Comparison of ENCODE assay signal across 8 cellular contexts in the genomic region with DNA sequence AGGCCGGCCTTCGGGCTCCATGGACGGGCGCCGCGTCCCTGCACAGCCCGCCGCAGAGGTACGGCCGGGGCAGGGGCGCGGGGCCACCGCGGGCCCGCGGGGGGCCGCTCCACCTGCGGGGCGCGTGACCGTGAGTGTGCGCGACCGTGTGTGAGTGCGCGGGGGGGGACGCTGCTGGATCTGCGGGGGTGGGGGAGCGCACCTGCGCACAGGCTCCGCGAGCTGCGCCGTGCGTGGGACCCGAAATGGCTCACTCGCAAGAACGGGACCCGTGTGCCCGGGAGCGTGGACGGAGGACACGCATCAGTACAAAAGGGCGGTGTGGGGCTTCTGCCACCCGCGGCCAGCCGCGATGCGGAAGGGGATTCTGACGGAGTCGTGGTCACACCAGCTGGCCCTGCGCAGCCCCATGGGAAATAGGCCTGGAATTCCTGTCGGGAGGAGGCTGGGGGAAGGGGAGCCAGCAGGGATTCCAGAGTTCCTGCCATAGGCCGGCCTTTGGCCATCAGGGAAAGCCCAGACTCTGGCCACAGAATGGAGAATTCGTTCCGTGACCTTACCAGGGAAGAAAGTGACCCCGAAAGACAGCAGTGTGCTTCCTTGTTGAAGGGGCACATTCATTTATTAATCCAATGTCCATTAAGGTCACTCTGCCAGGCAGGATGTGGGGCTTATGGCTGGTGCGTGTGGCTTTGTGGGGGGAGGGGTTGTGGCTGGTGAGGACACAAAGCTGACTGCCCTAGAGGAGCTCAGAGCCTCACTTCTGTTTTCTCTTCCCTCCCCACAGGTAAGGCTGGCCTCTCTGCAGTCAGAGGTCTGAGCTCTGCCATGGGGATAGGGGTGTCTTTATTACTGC. TPM values are rescaled to one million over a fixed set of nuclear protein-coding genes. Genes with fewer than 3 reads are reported as not detected.
DNase-seq lines count a peak whose midpoint lies in the region; ATAC-seq and TF ChIP-seq lines count a peak whose summit lies in the region.

No MANE protein-coding gene starts in this region.

- H3K27ac Mint-ChIP-seq in activated CD4-positive, alpha-beta memory T cell treated with anti-CD3 and anti-CD28 coated beads, Interleukin-2, amount 10 ng/mL, durations not matched to agents 7 days and 5 days = peak overlapping the region; percentile 79
- peak overlapping the region; percentile 100 for H3K27ac Mint-ChIP-seq in endodermal cell
- H3K27ac Mint-ChIP-seq in stimulated activated naive CD8-positive, alpha-beta T cell treated with anti-CD3 and anti-CD28 coated beads, Interleukin-15, amount 100 ng/mL, for 72 hours = peak overlapping the region; percentile 93 to 98

- CTCF ChIA-PET in activated CD4-positive, alpha-beta memory T cell treated with anti-CD3 and anti-CD28 coated beads, Interleukin-2, amount 10 ng/mL, durations not matched to agents 7 days and 5 days (lab: Charles Lee) = interaction anchor here (0.6 to 3.5 kb wide), 6 partner anchors 13 to 768 kb away, joined by 3 to 17 read pairs (median 4); a partner anchor contains a TSS

- H3K27me3 Mint-ChIP-seq in activated CD4-positive, alpha-beta memory T cell treated with anti-CD3 and anti-CD28 coated beads, Interleukin-2, amount 10 ng/mL, durations not matched to agents 7 days and 5 days = no peaks in the 10 kb centered on the region
- H3K27me3 Mint-ChIP-seq in endodermal cell (ENCODE audit: insufficient read depth) = no peaks in the 10 kb centered on the region
- H3K27me3 Mint-ChIP-seq in stimulated activated naive CD8-positive, alpha-beta T cell treated with anti-CD3 and anti-CD28 coated beads, Interleukin-15, amount 100 ng/mL, for 72 hours = no peaks in the 10 kb centered on the region

- H3K9ac ChIP-seq in endodermal cell (ENCODE audit: extremely low read depth, low read length, poor library complexity, severe bottlenecking) = peak overlapping the region; percentile 96

- H3K36me3 Mint-ChIP-seq in activated CD4-positive, alpha-beta memory T cell treated with anti-CD3 and anti-CD28 coated beads, Interleukin-2, amount 10 ng/mL, durations not matched to agents 7 days and 5 days (ENCODE audit: low read depth) = peaks cover 16% of the 10 kb centered on the region
- peaks cover 27% of the 10 kb centered on the region for H3K36me3 Mint-ChIP-seq in endodermal cell (ENCODE audit: low read depth)

- DNase-seq in SIG-M5 treated with dmso at 0.1 percent for 504 hours (lab: John Stamatoyannopoulos, UW; ENCODE audit: unreplicated experiment) = peak; percentile 43
- no peak for DNase-seq in SIG-M5 (lab: John Stamatoyannopoulos, UW)
- peak; percentile 49 for DNase-seq in NCI-H2171 (lab: John Stamatoyannopoulos, UW)
- DNase-seq in activated CD4-positive, alpha-beta memory T cell treated with anti-CD3 and anti-CD28 coated beads, Interleukin-2, amount 10 ng/mL, durations not matched to agents 7 days and 5 days = peak; percentile 45
- peak; percentile 94 for DNase-seq in endodermal cell
- peak; percentile 68 for DNase-seq in midbrain (lab: John Stamatoyannopoulos, UW)
- DNase-seq in stimulated activated naive CD8-positive, alpha-beta T cell treated with anti-CD3 and anti-CD28 coated beads, Interleukin-15, amount 100 ng/mL, for 72 hours = peak in 1 of 2 donors; percentile 48

- no peaks in the 10 kb centered on the region for H3K9me3 ChIP-seq in endodermal cell (ENCODE audit: control insufficient read depth, low read length)

- no peak for TF ChIP-seq CTCF in endodermal cell (conservative IDR thresholded peaks at IDR 0.05)

- peak; percentile 32 for ATAC-seq in HG02763 (IDR thresholded peaks at IDR 0.05; ENCODE audit: unreplicated experiment)
- ATAC-seq in stimulated activated naive CD8-positive, alpha-beta T cell treated with anti-CD3 and anti-CD28 coated beads, Interleukin-15, amount 100 ng/mL, for 72 hours = peak; percentile 57

- H3K27ac ChIP-seq in endodermal cell (ENCODE audit: low read depth, low read length) = peak overlapping the region; percentile 96

- peak overlapping the region; percentile 88 for H3K4me3 ChIP-seq in endodermal cell (ENCODE audit: low read length)

- peaks cover 35% of the 10 kb centered on the region for H3K36me3 ChIP-seq in endodermal cell (ENCODE audit: control insufficient read depth, insufficient read depth, low read length)

- no peaks in the 10 kb centered on the region for H3K27me3 ChIP-seq in endodermal cell (ENCODE audit: control insufficient read depth, insufficient read depth, low read length, poor library complexity, severe bottlenecking)

- POLR2A ChIA-PET in activated CD4-positive, alpha-beta memory T cell treated with anti-CD3 and anti-CD28 coated beads, Interleukin-2, amount 10 ng/mL, durations not matched to agents 7 days and 5 days (lab: Charles Lee) = interaction anchor here (0.8 to 5.1 kb wide), 18 partner anchors 8 to 497 kb away, joined by 3 to 47 read pairs (median 4); a partner anchor contains a TSS

- no peaks in the 10 kb centered on the region for H3K9me3 Mint-ChIP-seq in activated CD4-positive, alpha-beta memory T cell treated with anti-CD3 and anti-CD28 coated beads, Interleukin-2, amount 10 ng/mL, durations not matched to agents 7 days and 5 days
- no peaks in the 10 kb centered on the region for H3K9me3 Mint-ChIP-seq in endodermal cell
- no peaks in the 10 kb centered on the region for H3K9me3 Mint-ChIP-seq in stimulated activated naive CD8-positive, alpha-beta T cell treated with anti-CD3 and anti-CD28 coated beads, Interleukin-15, amount 100 ng/mL, for 72 hours

- peak overlapping the region; percentile 87 for H3K4me3 Mint-ChIP-seq in activated CD4-positive, alpha-beta memory T cell treated with anti-CD3 and anti-CD28 coated beads, Interleukin-2, amount 10 ng/mL, durations not matched to agents 7 days and 5 days
- H3K4me3 Mint-ChIP-seq in endodermal cell = peak overlapping the region; percentile 97
- H3K4me3 Mint-ChIP-seq in stimulated activated naive CD8-positive, alpha-beta T cell treated with anti-CD3 and anti-CD28 coated beads, Interleukin-15, amount 100 ng/mL, for 72 hours = peak overlapping the region; percentile 89 to 95

- H3K4me1 Mint-ChIP-seq in activated CD4-positive, alpha-beta memory T cell treated with anti-CD3 and anti-CD28 coated beads, Interleukin-2, amount 10 ng/mL, durations not matched to agents 7 days and 5 days = peaks cover 39% of the 10 kb centered on the region
- peaks cover 32% of the 10 kb centered on the region for H3K4me1 Mint-ChIP-seq in endodermal cell
- peaks cover 65% of the 10 kb centered on the region for H3K4me1 Mint-ChIP-seq in stimulated activated naive CD8-positive, alpha-beta T cell treated with anti-CD3 and anti-CD28 coated beads, Interleukin-15, amount 100 ng/mL, for 72 hours

- 0% methylated on average over 8 to 57 of the region's 58 CpGs for WGBS in endodermal cell (ENCODE audit: insufficient coverage in 1 of 2, insufficient read length in 1 of 2), 2 experiments

- peaks cover 20% of the 10 kb centered on the region for H3K4me1 ChIP-seq in endodermal cell (ENCODE audit: control insufficient read depth, insufficient read depth, low read length)

RNA-seq across cellular contexts. Expression of a gene that starts 0.5 kb away (rescaled TPM):
- total RNA-seq in activated CD4-positive, alpha-beta memory T cell treated with anti-CD3 and anti-CD28 coated beads, Interleukin-2, amount 10 ng/mL, durations not matched to agents 7 days and 5 days = 10 to 100 TPM; 42.9 to 45.9 TPM
- 10 to 100 TPM; 85.4 to 94.4 TPM for total RNA-seq in endodermal cell
- 136 TPM for polyA plus RNA-seq in endodermal cell (2013, experiment 1 of 2)
- 119 TPM for polyA plus RNA-seq in endodermal cell (2013, experiment 2 of 2)

RNA-seq across cellular contexts. Expression of a gene that starts 10.0 kb away (rescaled TPM):
- total RNA-seq in activated CD4-positive, alpha-beta memory T cell treated with anti-CD3 and anti-CD28 coated beads, Interleukin-2, amount 10 ng/mL, durations not matched to agents 7 days and 5 days = 1 to 10 TPM; 6.4 to 7.1 TPM
- 10 to 100 TPM in 1 of 2 donors, 1 to 10 TPM in 1; 10.0 to 11.3 TPM for total RNA-seq in endodermal cell
- 18.8 TPM for polyA plus RNA-seq in endodermal cell (2013, experiment 1 of 2)
- 17.2 TPM for polyA plus RNA-seq in endodermal cell (2013, experiment 2 of 2)

RNA-seq across cellular contexts. Expression of a gene that starts 27.7 kb away (rescaled TPM):
- not detected for total RNA-seq in activated CD4-positive, alpha-beta memory T cell treated with anti-CD3 and anti-CD28 coated beads, Interleukin-2, amount 10 ng/mL, durations not matched to agents 7 days and 5 days
- 10 to 100 TPM; 32.2 to 48.2 TPM for total RNA-seq in endodermal cell
- 31.3 TPM for polyA plus RNA-seq in endodermal cell (2013, experiment 1 of 2)
- polyA plus RNA-seq in endodermal cell (2013, experiment 2 of 2) = 24.1 TPM

RNA-seq across cellular contexts. Expression of a gene that starts 45.8 kb away (rescaled TPM):
- 1 to 10 TPM; 4.9 to 7.0 TPM for total RNA-seq in activated CD4-positive, alpha-beta memory T cell treated with anti-CD3 and anti-CD28 coated beads, Interleukin-2, amount 10 ng/mL, durations not matched to agents 7 days and 5 days
- under 1 TPM in 1 of 2 donors, not detected in 1; 0.92 TPM for total RNA-seq in endodermal cell
- 0.46 TPM for polyA plus RNA-seq in endodermal cell (2013, experiment 1 of 2)
- 0.25 TPM for polyA plus RNA-seq in endodermal cell (2013, experiment 2 of 2)

RNA-seq across cellular contexts. Expression of a gene that starts 46.0 kb away (rescaled TPM):
- 10 to 100 TPM; 23.1 to 26.8 TPM for total RNA-seq in activated CD4-positive, alpha-beta memory T cell treated with anti-CD3 and anti-CD28 coated beads, Interleukin-2, amount 10 ng/mL, durations not matched to agents 7 days and 5 days
- total RNA-seq in endodermal cell = 10 to 100 TPM in 1 of 2 donors, under 1 TPM in 1; 0.77 to 27.0 TPM
- 24.5 TPM for polyA plus RNA-seq in endodermal cell (2013, experiment 1 of 2)
- 22.8 TPM for polyA plus RNA-seq in endodermal cell (2013, experiment 2 of 2)

Comparison
In these comparisons a context has a peak if more than half of its experiments do, and no peak if none do; other contexts are left out.
1. RNA of a gene that starts 27.7 kb away (total RNA-seq): 32.2 to 48.2 TPM in endodermal cell; not detected in activated CD4-positive, alpha-beta memory T cell treated with anti-CD3 and anti-CD28 coated beads, Interleukin-2, amount 10 ng/mL, durations not matched to agents 7 days and 5 days; every median in the first group is over 10 times any median in the second.
2. Peak in every context shown above with its lines, with median percentiles within 50 percentile points of each other: H3K27ac Mint-ChIP-seq and H3K4me3 Mint-ChIP-seq.